In the genomic region with DNA sequence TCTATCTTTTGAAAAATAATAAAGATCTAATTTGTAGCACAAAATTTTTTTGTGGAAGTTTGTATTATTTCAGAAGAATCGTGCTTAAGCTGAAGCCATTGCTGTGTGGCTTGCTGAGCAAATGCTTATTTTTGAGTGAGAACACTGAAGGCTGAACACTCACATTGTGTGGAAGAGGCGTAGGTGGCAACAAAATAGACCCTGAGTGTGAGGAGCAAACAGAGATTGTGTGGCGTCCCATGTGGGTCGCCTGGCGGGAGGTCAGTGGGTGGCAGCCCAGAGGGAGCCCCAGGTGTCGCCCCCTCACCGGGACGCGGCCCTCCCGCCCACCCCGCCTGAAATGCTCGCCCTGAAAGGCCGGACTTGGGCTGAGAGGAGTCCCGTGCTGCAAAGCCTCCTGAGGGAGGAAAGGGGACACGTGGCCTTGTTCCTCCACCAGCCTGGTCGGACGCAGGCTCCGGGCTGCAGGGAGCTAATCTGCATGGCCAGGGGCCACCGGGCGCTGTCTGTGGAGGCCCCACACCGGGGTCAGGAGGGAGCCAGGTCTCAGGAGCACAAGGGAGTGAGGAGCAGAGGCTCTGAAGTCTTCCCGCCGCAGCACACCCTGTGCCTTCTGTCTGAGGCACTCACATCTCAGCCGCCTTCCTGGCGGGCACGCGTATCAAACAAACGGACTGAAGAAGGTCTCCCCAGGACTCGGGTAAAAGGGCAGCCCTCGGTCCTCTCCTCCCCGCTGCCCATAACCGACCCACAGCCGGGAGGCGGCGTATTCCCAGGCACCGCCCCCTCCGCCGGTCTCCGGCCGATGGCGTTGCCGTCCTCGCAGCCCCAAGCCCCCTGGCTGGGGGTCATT, we compare ENCODE assay signal across 1 cellular context.
TF ChIP-seq lines count a peak whose summit lies in the region.

No MANE protein-coding gene starts in this region.

TF ChIP-seq in HepG2, 621 proteins besides CTCF, POLR2A, EP300 and RAD21:
- TF ChIP-seq MEIS2 (CRISPR knock-in tag; IDR thresholded peaks at IDR 0.05) = no peak
- TF ChIP-seq CENPT (CRISPR knock-in tag; IDR thresholded peaks at IDR 0.05; ENCODE audit: low read depth) = no peak
- no peak for TF ChIP-seq MATR3 (CRISPR knock-in tag; IDR thresholded peaks at IDR 0.05)
- no peak for TF ChIP-seq PCBP1 (IDR thresholded peaks at IDR 0.05; ENCODE audit: borderline replicate concordance, low read depth, low read length)
- TF ChIP-seq, protein P1, sequence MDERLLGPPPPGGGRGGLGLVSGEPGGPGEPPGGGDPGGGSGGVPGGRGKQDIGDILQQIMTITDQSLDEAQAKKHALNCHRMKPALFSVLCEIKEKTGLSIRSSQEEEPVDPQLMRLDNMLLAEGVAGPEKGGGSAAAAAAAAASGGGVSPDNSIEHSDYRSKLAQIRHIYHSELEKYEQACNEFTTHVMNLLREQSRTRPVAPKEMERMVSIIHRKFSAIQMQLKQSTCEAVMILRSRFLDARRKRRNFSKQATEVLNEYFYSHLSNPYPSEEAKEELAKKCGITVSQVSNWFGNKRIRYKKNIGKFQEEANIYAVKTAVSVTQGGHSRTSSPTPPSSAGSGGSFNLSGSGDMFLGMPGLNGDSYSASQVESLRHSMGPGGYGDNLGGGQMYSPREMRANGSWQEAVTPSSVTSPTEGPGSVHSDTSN (CRISPR knock-in tag; IDR thresholded peaks at IDR 0.05) = no peak
- TF ChIP-seq FOXK2 (IDR thresholded peaks at IDR 0.05) = no peak
- TF ChIP-seq, protein P2, sequence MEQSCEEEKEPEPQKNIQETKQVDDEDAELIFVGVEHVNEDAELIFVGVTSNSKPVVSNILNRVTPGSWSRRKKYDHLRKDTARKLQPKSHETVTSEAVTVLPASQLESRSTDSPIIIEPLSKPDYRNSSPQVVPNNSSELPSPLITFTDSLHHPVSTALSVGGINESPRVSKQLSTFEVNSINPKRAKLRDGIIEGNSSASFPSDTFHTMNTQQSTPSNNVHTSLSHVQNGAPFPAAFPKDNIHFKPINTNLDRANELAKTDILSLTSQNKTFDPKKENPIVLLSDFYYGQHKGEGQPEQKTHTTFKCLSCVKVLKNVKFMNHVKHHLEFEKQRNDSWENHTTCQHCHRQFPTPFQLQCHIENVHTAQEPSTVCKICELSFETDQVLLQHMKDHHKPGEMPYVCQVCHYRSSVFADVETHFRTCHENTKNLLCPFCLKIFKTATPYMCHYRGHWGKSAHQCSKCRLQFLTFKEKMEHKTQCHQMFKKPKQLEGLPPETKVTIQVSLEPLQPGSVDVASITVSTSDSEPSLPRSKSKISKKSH (CRISPR knock-in tag; IDR thresholded peaks at IDR 0.05; ENCODE audit: borderline replicate concordance) = no peak
- no peak for TF ChIP-seq NPAS2 (CRISPR knock-in tag; IDR thresholded peaks at IDR 0.05; ENCODE audit: borderline replicate concordance)
- no peak for TF ChIP-seq NKX3-1 (CRISPR knock-in tag; IDR thresholded peaks at IDR 0.05)
- TF ChIP-seq TCF7L2 (IDR thresholded peaks at IDR 0.05; ENCODE audit: low read depth, low read length) = no peak
- TF ChIP-seq, protein P3, sequence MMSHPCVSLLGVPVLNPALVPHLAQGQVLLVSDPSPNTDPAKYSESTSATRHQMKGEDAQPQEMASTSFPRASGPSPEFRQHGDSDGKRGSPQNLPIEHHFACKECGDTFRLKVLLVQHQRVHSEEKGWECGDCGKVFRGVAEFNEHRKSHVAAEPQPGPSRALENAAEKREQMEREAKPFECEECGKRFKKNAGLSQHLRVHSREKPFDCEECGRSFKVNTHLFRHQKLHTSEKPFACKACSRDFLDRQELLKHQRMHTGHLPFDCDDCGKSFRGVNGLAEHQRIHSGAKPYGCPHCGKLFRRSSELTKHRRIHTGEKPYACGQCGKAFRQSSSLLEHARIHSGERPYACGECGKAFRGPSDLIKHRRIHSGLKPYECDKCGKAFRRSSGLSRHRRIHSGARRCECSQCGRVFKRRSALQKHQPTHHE (CRISPR knock-in tag; IDR thresholded peaks at IDR 0.05; ENCODE audit: borderline replicate concordance) = no peak
- TF ChIP-seq, protein P4, sequence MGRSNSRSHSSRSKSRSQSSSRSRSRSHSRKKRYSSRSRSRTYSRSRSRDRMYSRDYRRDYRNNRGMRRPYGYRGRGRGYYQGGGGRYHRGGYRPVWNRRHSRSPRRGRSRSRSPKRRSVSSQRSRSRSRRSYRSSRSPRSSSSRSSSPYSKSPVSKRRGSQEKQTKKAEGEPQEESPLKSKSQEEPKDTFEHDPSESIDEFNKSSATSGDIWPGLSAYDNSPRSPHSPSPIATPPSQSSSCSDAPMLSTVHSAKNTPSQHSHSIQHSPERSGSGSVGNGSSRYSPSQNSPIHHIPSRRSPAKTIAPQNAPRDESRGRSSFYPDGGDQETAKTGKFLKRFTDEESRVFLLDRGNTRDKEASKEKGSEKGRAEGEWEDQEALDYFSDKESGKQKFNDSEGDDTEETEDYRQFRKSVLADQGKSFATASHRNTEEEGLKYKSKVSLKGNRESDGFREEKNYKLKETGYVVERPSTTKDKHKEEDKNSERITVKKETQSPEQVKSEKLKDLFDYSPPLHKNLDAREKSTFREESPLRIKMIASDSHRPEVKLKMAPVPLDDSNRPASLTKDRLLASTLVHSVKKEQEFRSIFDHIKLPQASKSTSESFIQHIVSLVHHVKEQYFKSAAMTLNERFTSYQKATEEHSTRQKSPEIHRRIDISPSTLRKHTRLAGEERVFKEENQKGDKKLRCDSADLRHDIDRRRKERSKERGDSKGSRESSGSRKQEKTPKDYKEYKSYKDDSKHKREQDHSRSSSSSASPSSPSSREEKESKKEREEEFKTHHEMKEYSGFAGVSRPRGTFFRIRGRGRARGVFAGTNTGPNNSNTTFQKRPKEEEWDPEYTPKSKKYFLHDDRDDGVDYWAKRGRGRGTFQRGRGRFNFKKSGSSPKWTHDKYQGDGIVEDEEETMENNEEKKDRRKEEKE (IDR thresholded peaks at IDR 0.05) = no peak
- TF ChIP-seq ZMYM4 (CRISPR knock-in tag; IDR thresholded peaks at IDR 0.05) = no peak
- no peak for TF ChIP-seq SNRNP70 (IDR thresholded peaks at IDR 0.05; ENCODE audit: low read depth, low read length)
- TF ChIP-seq ZKSCAN5 (CRISPR knock-in tag; IDR thresholded peaks at IDR 0.05) = no peak
- no peak for TF ChIP-seq TSC22D2 (CRISPR knock-in tag; IDR thresholded peaks at IDR 0.05; ENCODE audit: borderline replicate concordance)
- TF ChIP-seq NFATC3 (CRISPR knock-in tag; IDR thresholded peaks at IDR 0.05) = no peak
- TF ChIP-seq TEAD2 (CRISPR knock-in tag; IDR thresholded peaks at IDR 0.05) = no peak
- no peak for TF ChIP-seq ZNF20 (CRISPR knock-in tag; IDR thresholded peaks at IDR 0.05)
